In genomic region chr13:42129033-42129432, GRCh38 we compare ENCODE assay signal across 31 cellular contexts.
"Had no signal": no experiment of that assay in that cellular context is flagged by ENCODE, and none has a peak within 500 bp of the region (broad histone marks: within the 10 kb centered on the region; RNA-seq: fewer than 3 reads in every experiment).

No MANE protein-coding gene starts in this region.

- H3K36me3 ChIP-seq: cardiac muscle cell had no signal

- H3K27ac Mint-ChIP-seq: activated CD4-positive, alpha-beta memory T cell treated with anti-CD3 and anti-CD28 coated beads for 36 hours; activated CD8-positive, alpha-beta memory T cell treated with anti-CD3 and anti-CD28 coated beads, Interleukin-2, amount 10 ng/mL, durations not matched to agents 7 days and 5 days; activated CD8-positive, alpha-beta T cell treated with anti-CD3 and anti-CD28 coated beads, Interleukin-2, amount 10 ng/mL, durations not matched to agents 7 days and 5 days; activated naive CD4-positive, alpha-beta T cell treated with anti-CD3 and anti-CD28 coated beads for 36 hours; activated naive CD4-positive, alpha-beta T cell treated with anti-CD3 and anti-CD28 coated beads, Interleukin-2, amount 50 U/mL, for 24 hours; activated naive CD8-positive, alpha-beta T cell treated with anti-CD3 and anti-CD28 coated beads for 36 hours; activated naive CD8-positive, alpha-beta T cell treated with anti-CD3 and anti-CD28 coated beads, Interleukin-2, amount 50 U/mL, for 24 hours; activated T-helper 1 cell treated with anti-CD3 and anti-CD28 coated beads, Interleukin-12 subunit alpha, Interleukin-12 subunit beta, Interleukin-2, Interleukin-4 antibody, amounts not matched to agents 30 ng/mL and 10 ng/mL and 1 ng/mL, durations not matched to agents 14 hours and 24 hours and 36 hours; activated T-helper 2 cell treated with anti-CD3 and anti-CD28 coated beads, Interferon-gamma antibody, Interleukin-2, Interleukin-4, amounts not matched to agents 10 μg/mL and 5 μg/mL and 100 μg/mL, durations not matched to agents 14 hours and 24 hours and 36 hours; dendritic cell treated with granulocyte-macrophage colony-stimulating factor and Interleukin-4, amounts not matched to agents 40 ng/mL and 50 ng/mL, for 4 days; endodermal cell had no signal

- H3K4me3 ChIP-seq: adrenal gland, body of pancreas, cardiac muscle cell, coronary artery, dorsolateral prefrontal cortex had no signal

- H3K4me1 Mint-ChIP-seq: activated CD8-positive, alpha-beta memory T cell treated with anti-CD3 and anti-CD28 coated beads, Interleukin-2, amount 10 ng/mL, durations not matched to agents 7 days and 5 days; activated naive CD4-positive, alpha-beta T cell treated with anti-CD3 and anti-CD28 coated beads, Interleukin-2, amount 50 U/mL, for 24 hours had no signal

- ATAC-seq: activated CD8-positive, alpha-beta memory T cell treated with anti-CD3 and anti-CD28 coated beads, Interleukin-2, amount 10 ng/mL, durations not matched to agents 7 days and 5 days; activated CD8-positive, alpha-beta T cell treated with anti-CD3 and anti-CD28 coated beads, Interleukin-2, amount 10 ng/mL, durations not matched to agents 7 days and 5 days; activated naive CD8-positive, alpha-beta T cell treated with anti-CD3 and anti-CD28 coated beads, Interleukin-2, amount 50 U/mL, for 24 hours; body of pancreas; esophagus mucosa had no signal

- H3K4me3 Mint-ChIP-seq: activated CD4-positive, alpha-beta memory T cell treated with anti-CD3 and anti-CD28 coated beads for 36 hours; activated CD8-positive, alpha-beta memory T cell treated with anti-CD3 and anti-CD28 coated beads, Interleukin-2, amount 10 ng/mL, durations not matched to agents 7 days and 5 days; activated CD8-positive, alpha-beta T cell treated with anti-CD3 and anti-CD28 coated beads, Interleukin-2, amount 10 ng/mL, durations not matched to agents 7 days and 5 days; activated naive CD4-positive, alpha-beta T cell treated with anti-CD3 and anti-CD28 coated beads for 36 hours; activated naive CD4-positive, alpha-beta T cell treated with anti-CD3 and anti-CD28 coated beads, Interleukin-2, amount 50 U/mL, for 24 hours; activated naive CD8-positive, alpha-beta T cell treated with anti-CD3 and anti-CD28 coated beads for 36 hours; activated naive CD8-positive, alpha-beta T cell treated with anti-CD3 and anti-CD28 coated beads, Interleukin-2, amount 50 U/mL, for 24 hours; activated T-helper 1 cell treated with anti-CD3 and anti-CD28 coated beads, Interleukin-12 subunit alpha, Interleukin-12 subunit beta, Interleukin-2, Interleukin-4 antibody, amounts not matched to agents 30 ng/mL and 10 ng/mL and 1 ng/mL, durations not matched to agents 14 hours and 24 hours and 36 hours; central memory CD8-positive, alpha-beta T cell; dendritic cell treated with granulocyte-macrophage colony-stimulating factor and Interleukin-4, amounts not matched to agents 40 ng/mL and 50 ng/mL, for 4 days; endodermal cell had no signal

- DNase-seq: activated CD4-positive, alpha-beta memory T cell treated with anti-CD3 and anti-CD28 coated beads for 36 hours; activated CD4-positive, alpha-beta T cell treated with anti-CD3 and anti-CD28 coated beads for 1 hour; activated CD4-positive, alpha-beta T cell treated with anti-CD3 and anti-CD28 coated beads for 4 hours; activated CD8-positive, alpha-beta memory T cell treated with anti-CD3 and anti-CD28 coated beads, Interleukin-2, amount 10 ng/mL, durations not matched to agents 7 days and 5 days; activated CD8-positive, alpha-beta memory T cell treated with anti-CD3 and anti-CD28 coated beads, Interleukin-2, amount 50 U/mL, for 4 hours; activated CD8-positive, alpha-beta T cell treated with anti-CD3 and anti-CD28 coated beads, Interleukin-2, amount 10 ng/mL, durations not matched to agents 7 days and 5 days; activated effector memory CD4-positive, alpha-beta T cell treated with anti-CD3 and anti-CD28 coated beads, Interleukin-2, amount 50 U/mL, for 16 hours; activated naive CD4-positive, alpha-beta T cell treated with anti-CD3 and anti-CD28 coated beads for 36 hours; activated naive CD8-positive, alpha-beta T cell treated with anti-CD3 and anti-CD28 coated beads for 36 hours; activated naive CD8-positive, alpha-beta T cell treated with anti-CD3 and anti-CD28 coated beads, Interleukin-2, amount 50 U/mL, for 24 hours; activated T-cell treated with anti-CD3 and anti-CD28 coated beads, Interleukin-2, amount 50 U/mL, for 1 hour; activated T-cell treated with anti-CD3 and anti-CD28 coated beads, Interleukin-2, amount 50 U/mL, for 48 hours; adrenal gland; amygdala; aorta; body of pancreas; dorsolateral prefrontal cortex; effector memory CD4-positive, alpha-beta T cell; endodermal cell; foreskin fibroblast; head of caudate nucleus; T-helper 2 cell had no signal

- H3K27me3 ChIP-seq: adrenal gland, body of pancreas, cardiac muscle cell, dorsolateral prefrontal cortex had no signal

- H3K9me3 Mint-ChIP-seq: activated CD4-positive, alpha-beta memory T cell treated with anti-CD3 and anti-CD28 coated beads for 36 hours; activated naive CD4-positive, alpha-beta T cell treated with anti-CD3 and anti-CD28 coated beads for 36 hours; activated naive CD4-positive, alpha-beta T cell treated with anti-CD3 and anti-CD28 coated beads, Interleukin-2, amount 50 U/mL, for 24 hours; activated naive CD8-positive, alpha-beta T cell treated with anti-CD3 and anti-CD28 coated beads for 36 hours; activated naive CD8-positive, alpha-beta T cell treated with anti-CD3 and anti-CD28 coated beads, Interleukin-2, amount 50 U/mL, for 24 hours; activated T-helper 1 cell treated with anti-CD3 and anti-CD28 coated beads, Interleukin-12 subunit alpha, Interleukin-12 subunit beta, Interleukin-2, Interleukin-4 antibody, amounts not matched to agents 30 ng/mL and 10 ng/mL and 1 ng/mL, durations not matched to agents 14 hours and 24 hours and 36 hours; activated T-helper 2 cell treated with anti-CD3 and anti-CD28 coated beads, Interferon-gamma antibody, Interleukin-2, Interleukin-4, amounts not matched to agents 10 μg/mL and 5 μg/mL and 100 μg/mL, durations not matched to agents 14 hours and 24 hours and 36 hours; central memory CD8-positive, alpha-beta T cell; dendritic cell treated with granulocyte-macrophage colony-stimulating factor and Interleukin-4, amounts not matched to agents 40 ng/mL and 50 ng/mL, for 4 days; endodermal cell had no signal

- H3K27ac ChIP-seq: adrenal gland, body of pancreas, cardiac muscle cell, coronary artery, dorsolateral prefrontal cortex had no signal

- H3K36me3 Mint-ChIP-seq: activated naive CD8-positive, alpha-beta T cell treated with anti-CD3 and anti-CD28 coated beads for 36 hours had no signal

- FAIRE-seq: frontal cortex had no signal

- H3K9me3 ChIP-seq: adrenal gland, body of pancreas had no signal

- H3K27me3 Mint-ChIP-seq: activated CD4-positive, alpha-beta memory T cell treated with anti-CD3 and anti-CD28 coated beads for 36 hours; activated CD8-positive, alpha-beta memory T cell treated with anti-CD3 and anti-CD28 coated beads, Interleukin-2, amount 10 ng/mL, durations not matched to agents 7 days and 5 days; activated naive CD4-positive, alpha-beta T cell treated with anti-CD3 and anti-CD28 coated beads, Interleukin-2, amount 50 U/mL, for 24 hours; activated naive CD8-positive, alpha-beta T cell treated with anti-CD3 and anti-CD28 coated beads for 36 hours; activated naive CD8-positive, alpha-beta T cell treated with anti-CD3 and anti-CD28 coated beads, Interleukin-2, amount 50 U/mL, for 24 hours; central memory CD8-positive, alpha-beta T cell; dendritic cell treated with granulocyte-macrophage colony-stimulating factor and Interleukin-4, amounts not matched to agents 40 ng/mL and 50 ng/mL, for 4 days had no signal

- H3K4me1 ChIP-seq: adrenal gland, body of pancreas had no signal
